In the genomic region with DNA sequence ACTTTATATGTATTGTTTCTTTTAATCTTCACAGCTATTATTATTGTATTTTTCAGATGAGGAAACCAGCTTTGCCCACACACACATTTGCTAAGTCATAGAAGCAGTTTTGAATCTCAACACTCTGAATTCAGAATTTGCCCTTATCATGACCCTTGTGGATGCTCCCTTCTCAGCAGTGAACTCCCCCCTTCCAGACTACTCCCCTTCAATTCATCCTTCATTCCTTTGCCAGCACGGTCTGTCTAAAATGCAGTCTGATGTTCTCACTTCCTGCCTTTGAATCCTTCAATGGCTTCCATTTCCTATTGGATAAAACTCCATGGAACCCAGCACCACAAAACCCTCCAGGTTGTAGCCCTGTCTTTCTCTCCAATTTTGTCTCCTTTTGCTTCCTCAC, we compare ENCODE assay signal across 29 cellular contexts.
"Had no signal": no experiment of that assay in that cellular context is flagged by ENCODE, and none has a peak within 500 bp of the region (broad histone marks: within the 10 kb centered on the region; RNA-seq: fewer than 3 reads in every experiment).

No MANE protein-coding gene starts in this region.

- FAIRE-seq: TTC549 had no signal

- H3K27ac ChIP-seq: body of pancreas, cardiac muscle cell, colonic mucosa, dorsolateral prefrontal cortex, hepatocyte, spleen, tibial nerve, VCaP had no signal

- DNase-seq: activated CD4-positive, alpha-beta T cell treated with anti-CD3 and anti-CD28 coated beads for 4 hours; activated CD4-positive, alpha-beta T cell treated with anti-CD3 and anti-CD28 coated beads, Interleukin-2, amount 50 U/mL, for 4 hours; activated effector memory CD4-positive, alpha-beta T cell treated with Interleukin-2 at 50 U/mL for 16 hours; activated naive CD4-positive, alpha-beta T cell treated with Interleukin-2 at 50 U/mL for 16 hours; activated T-cell treated with anti-CD3 and anti-CD28 coated beads for 4 hours; anterior cingulate cortex; body of pancreas; cerebellar nuclear complex; colonic mucosa; dorsolateral prefrontal cortex; effector memory CD4-positive, alpha-beta T cell; foreskin melanocyte; islet precursor cell; left cardiac atrium; midbrain; naive thymus-derived CD8-positive, alpha-beta T cell; posterior cingulate gyrus; right cardiac atrium; spleen; stimulated activated CD4-positive, alpha-beta T cell treated with anti-CD3 and anti-CD28 coated beads, Interleukin-2, amount 100 ng/mL, for 48 hours; stimulated activated naive CD4-positive, alpha-beta T cell treated with Interleukin-2 at 50 U/mL for 16 hours; T-helper 9 cell had no signal

- H3K4me3 ChIP-seq: body of pancreas, cardiac muscle cell, colonic mucosa, dorsolateral prefrontal cortex, hepatocyte, spleen, tibial nerve had no signal

- H3K4me1 ChIP-seq: body of pancreas, colonic mucosa, spleen had no signal

- H3K27me3 ChIP-seq: body of pancreas, cardiac muscle cell, colonic mucosa, dorsolateral prefrontal cortex, hepatocyte, spleen, tibial nerve had no signal

- H3K4me3 Mint-ChIP-seq: activated naive CD8-positive, alpha-beta T cell; naive thymus-derived CD8-positive, alpha-beta T cell; T-helper 1 cell treated with Interleukin-12 subunit alpha and Interleukin-12 subunit beta and Interleukin-4 antibody, amounts not matched to agents 30 μg/mL and 1 μg/mL, for 36 hours had no signal

- H3K4me2 ChIP-seq: hepatocyte had no signal

- H3K27me3 Mint-ChIP-seq: activated naive CD8-positive, alpha-beta T cell; naive thymus-derived CD8-positive, alpha-beta T cell had no signal

- H3K4me1 Mint-ChIP-seq: naive thymus-derived CD8-positive, alpha-beta T cell had no signal

- H2AFZ ChIP-seq: hepatocyte had no signal

- H3K36me3 Mint-ChIP-seq: activated naive CD8-positive, alpha-beta T cell; naive thymus-derived CD8-positive, alpha-beta T cell had no signal

- H3K9me3 Mint-ChIP-seq: naive thymus-derived CD8-positive, alpha-beta T cell; T-helper 1 cell treated with Interleukin-12 subunit alpha and Interleukin-12 subunit beta and Interleukin-4 antibody, amounts not matched to agents 30 μg/mL and 1 μg/mL, for 36 hours had no signal

- H3K27ac Mint-ChIP-seq: activated naive CD8-positive, alpha-beta T cell; naive thymus-derived CD8-positive, alpha-beta T cell; T-helper 1 cell treated with Interleukin-12 subunit alpha and Interleukin-12 subunit beta and Interleukin-4 antibody, amounts not matched to agents 30 μg/mL and 1 μg/mL, for 36 hours had no signal

- H3K36me3 ChIP-seq: cardiac muscle cell, colonic mucosa, spleen, tibial nerve had no signal

- H3K79me2 ChIP-seq: hepatocyte had no signal

- H3K9me3 ChIP-seq: body of pancreas, colonic mucosa, spleen, tibial nerve had no signal

- ATAC-seq: body of pancreas; left cardiac atrium; naive thymus-derived CD8-positive, alpha-beta T cell; right cardiac atrium had no signal
